11 cellular contexts compared by ENCODE assay signal in the genomic region with DNA sequence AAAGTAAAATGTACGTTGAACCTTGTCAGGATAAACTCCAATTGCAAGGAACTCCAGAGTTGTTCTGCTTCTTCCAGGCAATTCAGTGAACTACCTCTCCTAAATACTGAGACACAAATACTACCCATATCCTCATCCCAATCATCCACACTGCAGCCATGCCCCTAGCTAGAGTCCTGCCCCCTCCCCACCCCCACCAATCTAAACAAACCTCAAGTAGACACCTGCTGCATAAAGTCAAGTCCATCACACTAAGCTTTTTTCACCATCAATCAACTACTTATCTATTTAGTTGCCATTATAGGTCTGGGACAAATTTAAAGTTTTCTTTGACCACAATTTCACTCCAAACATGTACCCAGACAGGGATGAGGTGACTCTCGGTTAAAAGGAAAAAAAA.
DNase-seq lines count a peak whose midpoint lies in the region; ATAC-seq and TF ChIP-seq lines count a peak whose summit lies in the region.
"Had no signal": no experiment of that assay in that cellular context is flagged by ENCODE, and none has a peak within 500 bp of the region (broad histone marks: within the 10 kb centered on the region; RNA-seq: fewer than 3 reads in every experiment).

No MANE protein-coding gene starts in this region.

- no peaks in the 10 kb centered on the region for H3K27me3 ChIP-seq in right lobe of liver
- H3K27me3 ChIP-seq in tibial nerve: no peaks in the 10 kb centered on the region
- H3K27me3 ChIP-seq: BE2C, ovary had no signal

- peaks cover 7 to 10% of the 10 kb centered on the region in 2 donors for H3K36me3 Mint-ChIP-seq in activated T-cell treated with anti-CD3 and anti-CD28 coated beads, Interleukin-2, amount 50 U/mL, for 72 hours (ENCODE audit: insufficient read depth in 2 of 2)
- peaks cover 0 to 15% of the 10 kb centered on the region in 2 donors for H3K36me3 Mint-ChIP-seq in activated naive CD4-positive, alpha-beta T cell treated with anti-CD3 and anti-CD28 coated beads, Interleukin-2, amount 50 U/mL, for 72 hours
- no peaks in the 10 kb centered on the region for H3K36me3 Mint-ChIP-seq in endothelial cell (ENCODE audit: low read depth, unreplicated experiment)

- H3K4me3 ChIP-seq in right lobe of liver (no peak overlapping the region), tibial nerve (peak overlapping the region in 2 of 4 donors; percentile 3 to 31)

- peaks cover 0 to 11% (median 0%) of the 10 kb centered on the region in 4 donors for H3K36me3 ChIP-seq in right lobe of liver
- H3K36me3 ChIP-seq in tibial nerve: peaks cover 0 to 13% (median 0%) of the 10 kb centered on the region in 3 donors
- H3K36me3 ChIP-seq: ovary had no signal

- WGBS in right lobe of liver (ENCODE audit: insufficient coverage, low coverage, low lambda C conversion rate, missing lambda C conversion rate): 44% methylated on average over 2 of the region's 2 CpGs
- 46 to 60% methylated on average over 2 of the region's 2 CpGs for WGBS in tibial nerve, 2 donors

- peak overlapping the region; percentile 68 to 88 for H3K4me3 Mint-ChIP-seq in activated T-cell treated with anti-CD3 and anti-CD28 coated beads, Interleukin-2, amount 50 U/mL, for 72 hours
- H3K4me3 Mint-ChIP-seq in endothelial cell (ENCODE audit: unreplicated experiment): no peak overlapping the region

- no peak for TF ChIP-seq POLR2A in right lobe of liver (IDR thresholded peaks at IDR 0.05)
- TF ChIP-seq POLR2A in tibial nerve (IDR thresholded peaks at IDR 0.05): no peak

- intact Hi-C loops in right lobe of liver (cut with DNase I): no loop called here

- H3K27ac ChIP-seq in right lobe of liver (peak overlapping the region; percentile 4 to 55 (median 53)), tibial nerve (peak overlapping the region; percentile 19 to 78 (median 72))
- H3K27ac ChIP-seq: ovary had no signal

- no peak for ATAC-seq in activated T-cell treated with anti-CD3 and anti-CD28 coated beads, Interleukin-2, amount 50 U/mL, for 72 hours (replicated peaks in 1 of 2)
- ATAC-seq in activated naive CD4-positive, alpha-beta T cell treated with anti-CD3 and anti-CD28 coated beads, Interleukin-2, amount 50 U/mL, for 72 hours: no peak
- peak; percentile 5 to 32 (median 18) for ATAC-seq in right lobe of liver

- H3K9me3 Mint-ChIP-seq in activated T-cell treated with anti-CD3 and anti-CD28 coated beads, Interleukin-2, amount 50 U/mL, for 72 hours: peaks cover 4 to 6% of the 10 kb centered on the region in 2 donors
- H3K9me3 Mint-ChIP-seq in activated naive CD4-positive, alpha-beta T cell treated with anti-CD3 and anti-CD28 coated beads, Interleukin-2, amount 50 U/mL, for 72 hours: peaks cover 0 to 13% of the 10 kb centered on the region in 2 donors
- H3K9me3 Mint-ChIP-seq in endothelial cell (ENCODE audit: unreplicated experiment): no peaks in the 10 kb centered on the region

- TF ChIP-seq CTCF in right lobe of liver (IDR thresholded peaks at IDR 0.05) (no peak), tibial nerve (IDR thresholded peaks at IDR 0.05) (no peak), endothelial cell (IDR thresholded peaks at IDR 0.05; ENCODE audit: unreplicated experiment) (no peak)

- no peaks in the 10 kb centered on the region for H3K27me3 Mint-ChIP-seq in activated T-cell treated with anti-CD3 and anti-CD28 coated beads, Interleukin-2, amount 50 U/mL, for 72 hours (ENCODE audit: low read depth)
- no peaks in the 10 kb centered on the region for H3K27me3 Mint-ChIP-seq in endothelial cell (ENCODE audit: unreplicated experiment)

- H3K27ac Mint-ChIP-seq in activated T-cell treated with anti-CD3 and anti-CD28 coated beads, Interleukin-2, amount 50 U/mL, for 72 hours: peak overlapping the region; percentile 47
- peak overlapping the region; percentile 69 to 95 for H3K27ac Mint-ChIP-seq in activated naive CD4-positive, alpha-beta T cell treated with anti-CD3 and anti-CD28 coated beads, Interleukin-2, amount 50 U/mL, for 72 hours
- no peak overlapping the region for H3K27ac Mint-ChIP-seq in endothelial cell (ENCODE audit: unreplicated experiment)

- no peak for TF ChIP-seq EP300 in tibial nerve (IDR thresholded peaks at IDR 0.05)

- no peak for DNase-seq in activated T-cell treated with anti-CD3 and anti-CD28 coated beads, Interleukin-2, amount 50 U/mL, for 72 hours
- DNase-seq in activated T-cell treated with anti-CD3 and anti-CD28 coated beads for 4 hours (no peak), right lobe of liver (no peak), tibial nerve (ENCODE audit: low spot score in 2 of 2) (no peak), endothelial cell (ENCODE audit: low spot score) (no peak), NCI-H2227 treated with DMSO at 0.1 percent for 48 hours (lab: John Stamatoyannopoulos, UW) (no peak), NOMO-1 treated with DMSO at 0.1 percent for 48 hours (lab: John Stamatoyannopoulos, UW; ENCODE audit: unreplicated experiment) (no peak)
- no peak for DNase-seq in activated naive CD4-positive, alpha-beta T cell treated with anti-CD3 and anti-CD28 coated beads, Interleukin-2, amount 50 U/mL, for 72 hours (ENCODE audit: low spot score in 2 of 2)
- DNase-seq: BE2C, ovary, RPMI8226 had no signal

- H3K4me1 ChIP-seq in right lobe of liver: peaks cover 0 to 36% (median 16%) of the 10 kb centered on the region in 4 donors
- H3K4me1 ChIP-seq in tibial nerve: peaks cover 0 to 53% (median 24%) of the 10 kb centered on the region in 4 donors

- H3K4me1 Mint-ChIP-seq in activated T-cell treated with anti-CD3 and anti-CD28 coated beads, Interleukin-2, amount 50 U/mL, for 72 hours (ENCODE audit: low read depth): peaks cover 69% of the 10 kb centered on the region
- peaks cover 8% of the 10 kb centered on the region for H3K4me1 Mint-ChIP-seq in endothelial cell (ENCODE audit: unreplicated experiment)

- H3K9me3 ChIP-seq in right lobe of liver: no peaks in the 10 kb centered on the region
- no peaks in the 10 kb centered on the region for H3K9me3 ChIP-seq in tibial nerve
- H3K9me3 ChIP-seq: BE2C, ovary had no signal

Comparison
In these comparisons a context has a peak if more than half of its experiments do, and no peak if none do; other contexts are left out.
1. ATAC-seq: peak in right lobe of liver (4 of 4); none in activated T-cell treated with anti-CD3 and anti-CD28 coated beads, Interleukin-2, amount 50 U/mL, for 72 hours (0 of 2) and activated naive CD4-positive, alpha-beta T cell treated with anti-CD3 and anti-CD28 coated beads, Interleukin-2, amount 50 U/mL, for 72 hours (0 of 2).